Comparison of ENCODE assay signal across 8 cellular contexts in genomic region chr7:135801045-135801693, GRCh38. TPM values are rescaled to one million over a fixed set of nuclear protein-coding genes. Genes with fewer than 3 reads are reported as not detected.
DNase-seq lines count a peak whose midpoint lies in the region; TF ChIP-seq lines count a peak whose summit lies in the region.

No MANE protein-coding gene starts in this region.

- no peak overlapping the region for H3K27ac Mint-ChIP-seq in endodermal cell

- H3F3A ChIP-seq in SK-N-SH (replicated peaks; ENCODE audit: insufficient read depth): no peaks in the 10 kb centered on the region

- no peak overlapping the region for H2AK5ac ChIP-seq in mesenchymal stem cell (ENCODE audit: low read length, severe bottlenecking)

- H4K8ac ChIP-seq in mesenchymal stem cell (ENCODE audit: low read length): no peak overlapping the region

- H3K23ac ChIP-seq in mesenchymal stem cell (ENCODE audit: low read length in 2 of 2): no peak overlapping the region

- no peak overlapping the region for H2BK120ac ChIP-seq in mesenchymal stem cell (ENCODE audit: low read depth, low read length)

- no peak overlapping the region for H2BK15ac ChIP-seq in mesenchymal stem cell (ENCODE audit: low read depth, poor library complexity, severe bottlenecking)

- H3K9ac ChIP-seq in SK-N-SH (no peak overlapping the region), endodermal cell (ENCODE audit: extremely low read depth, low read length, poor library complexity, severe bottlenecking) (no peak overlapping the region), mesenchymal stem cell (ENCODE audit: low read length) (peak overlapping the region; percentile 38)

- H3K9me3 ChIP-seq in HEK293 (ENCODE audit: control insufficient read depth, insufficient read depth, low read depth, low read length) (no peaks in the 10 kb centered on the region), SK-N-SH (no peaks in the 10 kb centered on the region), endodermal cell (ENCODE audit: control insufficient read depth, low read length) (no peaks in the 10 kb centered on the region), mesenchymal stem cell (ENCODE audit: control insufficient read depth, low read length) (no peaks in the 10 kb centered on the region), vagina (no peaks in the 10 kb centered on the region)

- H3K4me1 Mint-ChIP-seq in endodermal cell: peaks cover 16% of the 10 kb centered on the region

- no peaks in the 10 kb centered on the region for H3K36me3 Mint-ChIP-seq in endodermal cell (ENCODE audit: low read depth)

- no peak overlapping the region for H3K4ac ChIP-seq in mesenchymal stem cell (ENCODE audit: low read depth in 1 of 2, low read length in 2 of 2)

- H3K4me3 Mint-ChIP-seq in endodermal cell: peak overlapping the region; percentile 28

- WGBS in SK-N-SH (ENCODE audit: low lambda C conversion rate): 51% methylated on average over 16 of the region's 16 CpGs
- 54 to 55% methylated on average over 14 to 16 of the region's 16 CpGs for WGBS in endodermal cell (ENCODE audit: insufficient coverage in 1 of 2, insufficient read length in 1 of 2), 2 experiments
- 42% methylated on average over 15 of the region's 16 CpGs for WGBS in mesenchymal stem cell

- no peaks in the 10 kb centered on the region for H3K79me2 ChIP-seq in ACC112 (ENCODE audit: control insufficient read depth, insufficient read depth, low read length, unreplicated experiment)
- H3K79me2 ChIP-seq in SK-N-SH (ENCODE audit: insufficient read depth): no peaks in the 10 kb centered on the region

- peak; percentile 83 for TF ChIP-seq CTCF in HEK293 (tag by site-specific recombination; IDR thresholded peaks at IDR 0.05)
- TF ChIP-seq CTCF in SK-N-SH (IDR thresholded peaks at IDR 0.05): peak; percentile 98
- TF ChIP-seq CTCF in endodermal cell (conservative IDR thresholded peaks at IDR 0.05): peak; percentile 92
- TF ChIP-seq CTCF in vagina (IDR thresholded peaks at IDR 0.05): peak; percentile 64 to 71 (median 71)

- intact Hi-C loops in vagina (cut with DNase I): loop anchor here (5.0 kb wide), 1 partner anchor 206 kb away; no protein-coding TSS in a partner anchor

- no peak overlapping the region for H3K14ac ChIP-seq in mesenchymal stem cell (ENCODE audit: low read length in 2 of 2)

- CTCF ChIA-PET in HEK293 (lab: Yijun Ruan, JAX): interaction anchor here (0.6 to 2.7 kb wide), 32 partner anchors 10 to 1136 kb away, joined by 3 to 24 read pairs (median 3); no protein-coding TSS in a partner anchor
- CTCF ChIA-PET in SK-N-SH (lab: Yijun Ruan, JAX): interaction anchor here (0.6 to 7.3 kb wide), 72 partner anchors 8 to 1791 kb away, joined by 3 to 68 read pairs (median 4); partner anchors contain the start of gene CHRM2

- no peaks in the 10 kb centered on the region for H4K20me1 ChIP-seq in SK-N-SH (ENCODE audit: insufficient read depth)

- H3K4me1 ChIP-seq in ACC112 (ENCODE audit: control insufficient read depth, insufficient read depth, low read length, unreplicated experiment): peaks cover 3% of the 10 kb centered on the region
- no peaks in the 10 kb centered on the region for H3K4me1 ChIP-seq in HEK293 (ENCODE audit: control insufficient read depth, insufficient read depth, low read length)
- H3K4me1 ChIP-seq in SK-N-SH (ENCODE audit: control insufficient read depth in 1 of 2, insufficient read depth in 2 of 2, low read depth in 1 of 2, low read length in 1 of 2): peaks cover 0 to 9% of the 10 kb centered on the region in 2 experiments; a peak in 1 of 4 replicates
- no peaks in the 10 kb centered on the region for H3K4me1 ChIP-seq in endodermal cell (ENCODE audit: control insufficient read depth, insufficient read depth, low read length)
- no peaks in the 10 kb centered on the region for H3K4me1 ChIP-seq in mesenchymal stem cell (ENCODE audit: control insufficient read depth, insufficient read depth, low read depth, low read length)
- peaks cover 12% of the 10 kb centered on the region for H3K4me1 ChIP-seq in vagina

- H3K36me3 ChIP-seq in ACC112 (ENCODE audit: insufficient read depth, low read length) (no peaks in the 10 kb centered on the region), HEK293 (ENCODE audit: control insufficient read depth in 2 of 2, insufficient read depth in 1 of 2, low read length in 2 of 2) (no peaks in the 10 kb centered on the region), SK-N-SH (replicated peaks in 1 of 2; ENCODE audit: control insufficient read depth in 1 of 2, insufficient read depth in 2 of 2, low read length in 1 of 2) (no peaks in the 10 kb centered on the region), endodermal cell (ENCODE audit: control insufficient read depth, insufficient read depth, low read length) (no peaks in the 10 kb centered on the region), mesenchymal stem cell (ENCODE audit: control insufficient read depth in 1 of 2, insufficient read depth in 2 of 2, low read depth in 1 of 2, low read length in 2 of 2) (no peaks in the 10 kb centered on the region), vagina (no peaks in the 10 kb centered on the region)

- H4K91ac ChIP-seq in mesenchymal stem cell (ENCODE audit: low read length): no peak overlapping the region

- no peak overlapping the region for H3K18ac ChIP-seq in mesenchymal stem cell (ENCODE audit: low read depth in 1 of 2, low read length in 2 of 2)

- TF ChIP-seq EP300 in SK-N-SH (IDR thresholded peaks at IDR 0.05; ENCODE audit: borderline replicate concordance in 1 of 2, low read depth in 1 of 2, low read length in 1 of 2): no peak

- no peaks in the 10 kb centered on the region for H3K9me3 Mint-ChIP-seq in endodermal cell

- H3K27ac ChIP-seq in ACC112 (ENCODE audit: low read depth, low read length) (no peak overlapping the region), HEK293 (ENCODE audit: extremely low read depth, low read depth, low read length) (no peak overlapping the region), SK-N-SH (ENCODE audit: low read depth in 2 of 2, low read length in 1 of 2) (no peak overlapping the region), endodermal cell (ENCODE audit: low read depth, low read length) (no peak overlapping the region), mesenchymal stem cell (ENCODE audit: low read length, poor library complexity, severe bottlenecking) (no peak overlapping the region), vagina (no peak overlapping the region)

- H3K4me2 ChIP-seq in SK-N-SH (no peak overlapping the region), mesenchymal stem cell (ENCODE audit: low read length, poor library complexity, severe bottlenecking) (no peak overlapping the region)

- H3K4me3 ChIP-seq in ACC112 (ENCODE audit: low read depth, low read length): no peak overlapping the region
- H3K4me3 ChIP-seq in HEK293 (ENCODE audit: low read depth, low read length): no peak overlapping the region
- no peak overlapping the region; a peak in 1 of 4 replicates for H3K4me3 ChIP-seq in SK-N-SH (ENCODE audit: low read depth in 2 of 2, low read length in 1 of 2)
- no peak overlapping the region for H3K4me3 ChIP-seq in endodermal cell (ENCODE audit: low read length)
- H3K4me3 ChIP-seq in mesenchymal stem cell (ENCODE audit: insufficient read depth in 1 of 2, low read depth in 1 of 2, low read length in 2 of 2): no peak overlapping the region
- no peak overlapping the region for H3K4me3 ChIP-seq in vagina

- TF ChIP-seq RAD21 in SK-N-SH (IDR thresholded peaks at IDR 0.05; ENCODE audit: low read length): peak; percentile 100

- no peaks in the 10 kb centered on the region for H3K9me2 ChIP-seq in SK-N-SH

- H2AFZ ChIP-seq in ACC112 (ENCODE audit: low read length, unreplicated experiment): peak overlapping the region; percentile 43
- 0 out of 2 replicates have a peak overlapping the region, but pooled peaks have one; percentile 35 for H2AFZ ChIP-seq in SK-N-SH (ENCODE audit: low read depth)
- no peak overlapping the region for H2AFZ ChIP-seq in mesenchymal stem cell (ENCODE audit: low read depth, low read length)

- no peak for TF ChIP-seq POLR2A in vagina (IDR thresholded peaks at IDR 0.05)

- H3K27me3 Mint-ChIP-seq in endodermal cell (ENCODE audit: insufficient read depth): peaks cover 8% of the 10 kb centered on the region

- no peaks in the 10 kb centered on the region for H3K79me1 ChIP-seq in mesenchymal stem cell (replicated peaks; ENCODE audit: low read length, poor library complexity, severe bottlenecking)

- H3K27me3 ChIP-seq in ACC112 (ENCODE audit: insufficient read depth, low read length) (no peaks in the 10 kb centered on the region), SK-N-SH (ENCODE audit: insufficient read depth) (no peaks in the 10 kb centered on the region), endodermal cell (ENCODE audit: control insufficient read depth, insufficient read depth, low read length, poor library complexity, severe bottlenecking) (no peaks in the 10 kb centered on the region), mesenchymal stem cell (ENCODE audit: control insufficient read depth in 1 of 2, insufficient read depth in 1 of 2, low read length in 2 of 2) (peaks cover 0 to 29% of the 10 kb centered on the region in 2 experiments), vagina (no peaks in the 10 kb centered on the region)

- DNase-seq in GF-D8 (lab: John Stamatoyannopoulos, UW) (peak; percentile 22), NCI-H1092 treated with DMSO at 0.1 percent for 48 hours (lab: John Stamatoyannopoulos, UW) (peak; percentile 89), SK-N-SH (peak; percentile 73), endodermal cell (peak; percentile 70), mesenchymal stem cell (peak; percentile 76), vagina (ENCODE audit: extremely low spot score in 2 of 2) (peak in 1 of 2 donors; percentile 22)

- H2BK5ac ChIP-seq in mesenchymal stem cell (ENCODE audit: low read depth, low read length, poor library complexity, severe bottlenecking): no peak overlapping the region

- POLR2A ChIA-PET in HEK293 (lab: Yijun Ruan, JAX): no interaction called here
- POLR2A ChIA-PET in SK-N-SH (lab: Yijun Ruan, JAX): no interaction called here

- no peak overlapping the region for H2BK12ac ChIP-seq in mesenchymal stem cell (ENCODE audit: low read length in 2 of 2)

TF ChIP-seq in HEK293, 187 proteins besides CTCF, POLR2A, EP300 and RAD21 (continues in another document):
- TF ChIP-seq ZNF2 (tag by site-specific recombination; IDR thresholded peaks at IDR 0.05): peak; percentile 65
- TF ChIP-seq ZSCAN30 (tag by site-specific recombination; IDR thresholded peaks at IDR 0.05): 0 out of 2 replicates have a peak, but pooled peaks have one; percentile 21
- no peak for TF ChIP-seq SP3 (tag by site-specific recombination; IDR thresholded peaks at IDR 0.05)

TF ChIP-seq in SK-N-SH, 30 proteins besides CTCF, POLR2A, EP300 and RAD21 (continues in another document):
- TF ChIP-seq CHD2 (IDR thresholded peaks at IDR 0.05; ENCODE audit: low read length, partially characterized antibody) (peak; percentile 56), NRF1 (IDR thresholded peaks at IDR 0.05; ENCODE audit: low read depth, low read length) (peak; percentile 9; the same call in 1 of the 2 replicates), SMC3 (IDR thresholded peaks at IDR 0.05; ENCODE audit: low read depth, low read length) (peak; percentile 99)

RNA-seq across cellular contexts. Expression of gene FAM180A, which starts 52.6 kb away (rescaled TPM):
- polyA plus RNA-seq in SK-N-SH (2012; rRNA removed): 0.08 and 0.10 TPM in 2 replicates
- polyA plus RNA-seq in SK-N-SH (2012; cell fraction: cytosol; rRNA removed): 0.04 and 0.09 TPM in 2 replicates
- polyA plus RNA-seq in SK-N-SH (2012; cell fraction: nucleus; rRNA removed): 0.08 and 0.12 TPM in 2 replicates
- total RNA-seq in endodermal cell: not detected
- not detected for polyA plus RNA-seq in endodermal cell (2013, experiment 1 of 2)
- polyA plus RNA-seq in endodermal cell (2013, experiment 2 of 2): not detected
- polyA plus RNA-seq in mesenchymal stem cell (2013, experiment 1 of 2): not detected
- not detected for polyA plus RNA-seq in mesenchymal stem cell (2013, experiment 2 of 2)
- 7.1 TPM for total RNA-seq in vagina
